12 cellular contexts compared by ENCODE assay signal in the genomic region with DNA sequence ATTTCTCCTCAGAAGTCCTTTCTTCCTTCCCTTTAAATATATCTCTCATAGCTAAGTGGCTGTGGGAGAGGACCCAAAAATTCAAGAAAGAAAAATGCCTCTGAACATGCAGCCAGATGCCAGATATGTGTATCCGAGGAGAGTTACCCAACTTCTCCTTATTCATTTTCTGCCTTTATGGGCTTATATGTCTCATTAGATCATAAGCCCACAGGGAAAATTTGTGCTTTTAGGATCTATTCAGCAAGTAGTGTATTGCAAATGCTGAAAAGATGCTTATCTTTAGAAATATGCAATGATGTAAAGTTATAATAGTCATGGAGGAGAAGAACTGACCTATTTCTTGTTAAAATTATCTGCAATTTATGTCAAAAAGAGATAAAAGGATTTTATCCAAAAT.
"Had no signal": no experiment of that assay in that cellular context is flagged by ENCODE, and none has a peak within 500 bp of the region (broad histone marks: within the 10 kb centered on the region; RNA-seq: fewer than 3 reads in every experiment).

No MANE protein-coding gene starts in this region.

- H3K36me3 ChIP-seq: gastroesophageal sphincter, stomach had no signal

- H3K27me3 ChIP-seq: gastroesophageal sphincter, stomach had no signal

- H3K4me3 ChIP-seq: gastroesophageal sphincter, lung, stomach had no signal

- DNase-seq: activated CD4-positive, alpha-beta T cell treated with anti-CD3 and anti-CD28 coated beads for 1 hour; activated CD4-positive, alpha-beta T cell treated with anti-CD3 and anti-CD28 coated beads, Interleukin-2, amount 50 U/mL, for 4 hours; activated naive CD4-positive, alpha-beta T cell; activated naive CD8-positive, alpha-beta T cell treated with anti-CD3 and anti-CD28 coated beads, Interleukin-2, amount 10 ng/mL, durations not matched to agents 7 days and 5 days; activated T-cell treated with anti-CD3 and anti-CD28 coated beads for 4 hours; left colon; midbrain; stimulated activated CD4-positive, alpha-beta T cell treated with anti-CD3 and anti-CD28 coated beads, Interleukin-2, amount 100 ng/mL, for 24 hours; stomach had no signal

- H3K27ac ChIP-seq: gastroesophageal sphincter, stomach, VCaP had no signal

- H3K4me1 ChIP-seq: gastroesophageal sphincter, stomach had no signal

- H3K9me3 ChIP-seq: gastroesophageal sphincter, stomach had no signal
